18 cellular contexts compared by ENCODE assay signal in genomic region chr20:8183526-8183925, GRCh38. TPM values are rescaled to one million over a fixed set of nuclear protein-coding genes. Genes with fewer than 3 reads are reported as not detected.
DNase-seq lines count a peak whose midpoint lies in the region; TF ChIP-seq lines count a peak whose summit lies in the region.
"Had no signal": no experiment of that assay in that cellular context is flagged by ENCODE, and none has a peak within 500 bp of the region (broad histone marks: within the 10 kb centered on the region; RNA-seq: fewer than 3 reads in every experiment).

No MANE protein-coding gene starts in this region.

- H2AFZ ChIP-seq in mesenchymal stem cell (ENCODE audit: low read depth, low read length), result no peak overlapping the region

- no peak overlapping the region for H2BK12ac ChIP-seq in mesenchymal stem cell (ENCODE audit: low read length in 2 of 2)

- H3K4me1 ChIP-seq in mesenchymal stem cell (ENCODE audit: control insufficient read depth, insufficient read depth, low read depth, low read length), result no peaks in the 10 kb centered on the region

- no peak overlapping the region for H3K23ac ChIP-seq in mesenchymal stem cell (ENCODE audit: low read length in 2 of 2)

- H2BK15ac ChIP-seq in mesenchymal stem cell (ENCODE audit: low read depth, poor library complexity, severe bottlenecking), result no peak overlapping the region

- no peak overlapping the region for H3K27ac ChIP-seq in mesenchymal stem cell (ENCODE audit: low read length, poor library complexity, severe bottlenecking)
- H3K27ac ChIP-seq: BLaER1 treated with 17β-estradiol and CSF1 and Interleukin-3, amounts not matched to agents 10 nM and 100 nM had no signal

- H3K27me3 ChIP-seq in mesenchymal stem cell (ENCODE audit: control insufficient read depth in 1 of 2, insufficient read depth in 1 of 2, low read length in 2 of 2), result no peaks in the 10 kb centered on the region

- DNase-seq in HS-5 (ENCODE audit: low read depth) (peak; percentile 2), cardiac fibroblast (ENCODE audit: low read depth in 2 of 2) (peak; percentile 39 to 81), fibroblast of villous mesenchyme (ENCODE audit: low read depth) (peak; percentile 14), NCI-H2227 treated with DMSO at 0.1 percent for 48 hours (lab: John Stamatoyannopoulos, UW) (no peak), mesenchymal stem cell (no peak), HPDE6-E6E7 (ENCODE audit: extremely low spot score) (no peak), NCI-H187 (lab: John Stamatoyannopoulos, UW) (no peak)
- DNase-seq: H7, Karpas-422, NCI-H1105 treated with DMSO at 0.1 percent for 48 hours, NCI-H187 treated with DMSO at 0.1 percent for 48 hours, NCI-H2171, NCI-H510A, NCI-H82, Right ventricle myocardium superior, SK-N-SH had no signal

- no peak overlapping the region for H2AK5ac ChIP-seq in mesenchymal stem cell (ENCODE audit: low read length, severe bottlenecking)

- no peak overlapping the region for H3K4ac ChIP-seq in mesenchymal stem cell (ENCODE audit: low read depth in 1 of 2, low read length in 2 of 2)

- no peak overlapping the region for H3K18ac ChIP-seq in mesenchymal stem cell (ENCODE audit: low read depth in 1 of 2, low read length in 2 of 2)

- TF ChIP-seq CTCF in cardiac fibroblast (IDR thresholded peaks at IDR 0.05; ENCODE audit: low read depth, low read length), result no peak
- TF ChIP-seq CTCF in fibroblast of villous mesenchyme (IDR thresholded peaks at IDR 0.05; ENCODE audit: insufficient read depth, low read depth, low read length), result no peak

- H3K79me1 ChIP-seq in mesenchymal stem cell (replicated peaks; ENCODE audit: low read length, poor library complexity, severe bottlenecking), result peaks cover 1% of the 10 kb centered on the region

- H3K4me2 ChIP-seq in mesenchymal stem cell (ENCODE audit: low read length, poor library complexity, severe bottlenecking), result no peak overlapping the region
- H3K4me2 ChIP-seq: BLaER1 treated with 17β-estradiol and CSF1 and Interleukin-3, amounts not matched to agents 10 nM and 100 nM; SK-N-SH had no signal

- WGBS in mesenchymal stem cell, result no CpG with 5 or more reads among the region's 2 CpGs

- no peak overlapping the region for H3K9ac ChIP-seq in mesenchymal stem cell (ENCODE audit: low read length)
- H3K9ac ChIP-seq: BLaER1 treated with 17β-estradiol and CSF1 and Interleukin-3, amounts not matched to agents 10 nM and 100 nM; SK-N-SH had no signal

- H2BK120ac ChIP-seq in mesenchymal stem cell (ENCODE audit: low read depth, low read length), result no peak overlapping the region

- H2BK5ac ChIP-seq in mesenchymal stem cell (ENCODE audit: low read depth, low read length, poor library complexity, severe bottlenecking), result no peak overlapping the region

- no peak overlapping the region for H4K8ac ChIP-seq in mesenchymal stem cell (ENCODE audit: low read length)

- no peaks in the 10 kb centered on the region for H3K36me3 ChIP-seq in mesenchymal stem cell (ENCODE audit: control insufficient read depth in 1 of 2, insufficient read depth in 2 of 2, low read depth in 1 of 2, low read length in 2 of 2)
- H3K36me3 ChIP-seq: BLaER1 treated with 17β-estradiol and CSF1 and Interleukin-3, amounts not matched to agents 10 nM and 100 nM had no signal

- no peak overlapping the region for H3K14ac ChIP-seq in mesenchymal stem cell (ENCODE audit: low read length in 2 of 2)

- H3K4me3 ChIP-seq in cardiac fibroblast (replicated peaks in 1 of 2; ENCODE audit: low read depth in 2 of 2, low read length in 2 of 2), result no peak overlapping the region
- no peak overlapping the region for H3K4me3 ChIP-seq in fibroblast of villous mesenchyme (ENCODE audit: low read depth, low read length)
- no peak overlapping the region for H3K4me3 ChIP-seq in mesenchymal stem cell (ENCODE audit: insufficient read depth in 1 of 2, low read depth in 1 of 2, low read length in 2 of 2)
- H3K4me3 ChIP-seq: BLaER1 treated with 17β-estradiol and CSF1 and Interleukin-3, amounts not matched to agents 10 nM and 100 nM had no signal

- no peak overlapping the region for H4K91ac ChIP-seq in mesenchymal stem cell (ENCODE audit: low read length)

- H3K9me3 ChIP-seq in mesenchymal stem cell (ENCODE audit: control insufficient read depth, low read length), result no peaks in the 10 kb centered on the region
- H3K9me3 ChIP-seq: SK-N-SH had no signal

RNA-seq across cellular contexts. Expression of gene PLCB1, which starts 51.5 kb away (rescaled TPM):
- total RNA-seq in fibroblast of villous mesenchyme, result 19.0 and 35.4 TPM in 2 replicates
- 15.1 TPM for polyA plus RNA-seq in mesenchymal stem cell (2013, experiment 1 of 2)
- polyA plus RNA-seq in mesenchymal stem cell (2013, experiment 2 of 2), result 15.5 TPM
- total RNA-seq: G401 had no signal

Comparison
In these comparisons a context has a peak if more than half of its experiments do, and no peak if none do; other contexts are left out.
1. DNase-seq: peak in HS-5 (single experiment), cardiac fibroblast (2 of 2) and fibroblast of villous mesenchyme (single experiment); none in NCI-H2227 treated with DMSO at 0.1 percent for 48 hours (single experiment), mesenchymal stem cell (single experiment), HPDE6-E6E7 (single experiment) and NCI-H187 (0 of 2).